ENCODE assay signal across 9 cellular contexts in genomic region chr7:75527224-75527722, GRCh38. TPM values are rescaled to one million over a fixed set of nuclear protein-coding genes. Genes with fewer than 3 reads are reported as not detected.
DNase-seq lines count a peak whose midpoint lies in the region; ATAC-seq and TF ChIP-seq lines count a peak whose summit lies in the region.
"Not testable (repeated sequence)": the region's sequence is repeated elsewhere in the genome, so short reads cannot be mapped to it uniquely, and the experiment has no call there.
"Had no signal": no experiment of that assay in that cellular context is flagged by ENCODE, and none has a peak within 500 bp of the region (broad histone marks: within the 10 kb centered on the region; RNA-seq: fewer than 3 reads in every experiment).

No MANE protein-coding gene starts in this region.

- H3K9me3 Mint-ChIP-seq in activated T-cell treated with anti-CD3 and anti-CD28 coated beads, Interleukin-2, amount 50 U/mL, for 4 hours; natural killer cell: not testable (repeated sequence)

- TF ChIP-seq CTCF in BE2C (IDR thresholded peaks at IDR 0.05; ENCODE audit: low read depth, low read length); OCI-LY7 (conservative IDR thresholded peaks at IDR 0.05; ENCODE audit: low read length); coronary artery (IDR thresholded peaks at IDR 0.05); natural killer cell (IDR thresholded peaks at IDR 0.05): not testable (repeated sequence)

- H3K27me3 Mint-ChIP-seq in activated T-cell treated with anti-CD3 and anti-CD28 coated beads, Interleukin-2, amount 50 U/mL, for 4 hours (ENCODE audit: low read depth); natural killer cell (ENCODE audit: low read depth in 2 of 2): not testable (repeated sequence)

- peak overlapping the region; percentile 90 for H3K4me2 ChIP-seq in OCI-LY7 (ENCODE audit: low read length)

- intact Hi-C loops in OCI-LY7 (cut with micrococcal nuclease; ENCODE audit: unreplicated experiment), result loop anchor here (5.0 to 10.0 kb wide), 5 partner anchors 40 to 230 kb away; partner anchors contain the start of genes HIP1 and POM121C
- intact Hi-C loops in natural killer cell (cut with micrococcal nuclease), result not testable (repeated sequence)

- DNase-seq in BE2C (peak; percentile 15), H7 (peak; percentile 51), OCI-LY7 (ENCODE audit: low spot score) (peak; percentile 11)
- not testable (repeated sequence) for DNase-seq in activated T-cell treated with anti-CD3 and anti-CD28 coated beads, Interleukin-2, amount 50 U/mL, for 4 hours; coronary artery (ENCODE audit: low spot score); iPS DF 6.9 (ENCODE audit: low read depth, low spot score); natural killer cell
- peak; percentile 30 for DNase-seq in stimulated activated CD8-positive, alpha-beta memory T cell treated with anti-CD3 and anti-CD28 coated beads, Interleukin-4, amount 100 ng/mL, for 48 hours

- WGBS in iPS DF 6.9 (ENCODE audit: insufficient coverage, insufficient read length), result no CpG with 5 or more reads among the region's 37 CpGs

- peak overlapping the region; percentile 78 to 87 for H3K27ac Mint-ChIP-seq in natural killer cell

- peaks cover 30% of the 10 kb centered on the region for H3K36me3 ChIP-seq in BE2C
- not testable (repeated sequence) for H3K36me3 ChIP-seq in H7 (replicated peaks; ENCODE audit: control insufficient read depth, insufficient read depth, low read length); iPS DF 6.9 (ENCODE audit: control insufficient read depth, insufficient read depth, low read length)
- H3K36me3 ChIP-seq in OCI-LY7 (ENCODE audit: insufficient read depth, low read length), result peaks cover 36% of the 10 kb centered on the region

- ATAC-seq in activated T-cell treated with anti-CD3 and anti-CD28 coated beads, Interleukin-2, amount 50 U/mL, for 4 hours, result peak in 1 of 2 donors; percentile 20
- not testable (repeated sequence) for ATAC-seq in natural killer cell

- CTCF ChIA-PET in OCI-LY7 (lab: Charles Lee; ENCODE audit: unreplicated experiment), result interaction anchor here (1.3 kb wide), 1 partner anchor 91 kb away, joined by 3 read pairs; no protein-coding TSS in a partner anchor

- peaks cover 25% of the 10 kb centered on the region for H3K4me1 Mint-ChIP-seq in activated T-cell treated with anti-CD3 and anti-CD28 coated beads, Interleukin-2, amount 50 U/mL, for 4 hours (ENCODE audit: low read depth)
- H3K4me1 Mint-ChIP-seq in natural killer cell, result peaks cover 30 to 33% of the 10 kb centered on the region in 2 donors

- peak overlapping the region; percentile 50 for H3K27ac ChIP-seq in OCI-LY7 (ENCODE audit: low read depth, low read length, poor library complexity, severe bottlenecking)
- H3K27ac ChIP-seq in coronary artery, result peak overlapping the region; percentile 41 to 88
- H3K27ac ChIP-seq in iPS DF 6.9 (ENCODE audit: low read length), result not testable (repeated sequence)

- H3K4me3 ChIP-seq in BE2C (ENCODE audit: low read depth, low read length) (peak overlapping the region; percentile 75), H7 (ENCODE audit: insufficient read depth, low read depth, low read length) (peak overlapping the region; percentile 87), OCI-LY7 (ENCODE audit: low read depth, low read length, poor library complexity, severe bottlenecking) (peak overlapping the region; percentile 98), coronary artery (peak overlapping the region; percentile 84), iPS DF 6.9 (ENCODE audit: low read length) (peak overlapping the region; percentile 76)

- not testable (repeated sequence) for H3K4me1 ChIP-seq in BE2C; iPS DF 6.9 (ENCODE audit: control insufficient read depth, insufficient read depth, low read length)
- H3K4me1 ChIP-seq in OCI-LY7 (ENCODE audit: insufficient read depth, low read length, poor library complexity, severe bottlenecking), result peaks cover 18% of the 10 kb centered on the region

- H3K9me3 ChIP-seq in BE2C; OCI-LY7 (ENCODE audit: low read length); iPS DF 6.9 (ENCODE audit: control insufficient read depth, insufficient read depth, low read length): not testable (repeated sequence)

- H4K20me1 ChIP-seq in OCI-LY7 (ENCODE audit: insufficient read depth, low read length), result not testable (repeated sequence)

- H3K79me2 ChIP-seq in OCI-LY7 (ENCODE audit: insufficient read depth, low read depth, low read length), result peaks cover 24% of the 10 kb centered on the region; the same call in 1 of the 2 replicates

- H3K36me3 Mint-ChIP-seq in activated T-cell treated with anti-CD3 and anti-CD28 coated beads, Interleukin-2, amount 50 U/mL, for 4 hours (ENCODE audit: insufficient read depth), result peaks cover 23% of the 10 kb centered on the region
- H3K36me3 Mint-ChIP-seq in natural killer cell, result peaks cover 16% of the 10 kb centered on the region

- H3K27me3 ChIP-seq in BE2C; H7 (ENCODE audit: control insufficient read depth, insufficient read depth, low read length); iPS DF 6.9 (ENCODE audit: control insufficient read depth, insufficient read depth, low read length): not testable (repeated sequence)

- not testable (repeated sequence) for BruUV-seq in OCI-LY7 (replicated peaks; lab: Mats Ljungman, UMichigan)

- H3K9me2 ChIP-seq in OCI-LY7 (ENCODE audit: insufficient read depth, low read length), result not testable (repeated sequence)

- peak overlapping the region; percentile 92 for H3K4me3 Mint-ChIP-seq in activated T-cell treated with anti-CD3 and anti-CD28 coated beads, Interleukin-2, amount 50 U/mL, for 4 hours
- H3K4me3 Mint-ChIP-seq in natural killer cell, result peak overlapping the region; percentile 92

- H2AFZ ChIP-seq in OCI-LY7 (ENCODE audit: low read length), result peak overlapping the region; percentile 95; the same call in 1 of the 2 replicates

- POLR2A ChIA-PET in OCI-LY7 (lab: Charles Lee), result interaction anchor here (0.7 to 1.3 kb wide), 3 partner anchors 13 to 1262 kb away, joined by 3 to 4 read pairs (median 4); no protein-coding TSS in a partner anchor

RNA-seq across cellular contexts. Expression of gene SPDYE5, which starts 35.2 kb away (rescaled TPM):
- polyA plus RNA-seq in BE2C (2012; ENCODE audit: insufficient read depth, insufficient read length, low read depth), result 0.68 TPM
- total RNA-seq in H7 (2014; rRNA removed; shearing (Covaris generic)), result not detected in 2 replicates
- total RNA-seq in OCI-LY7 (2014; rRNA removed; shearing (Covaris generic)), result 0.28 TPM in 1 of 2 replicates, not detected in the other
- not detected in 2 replicates for total RNA-seq in OCI-LY7 (2022)
- total RNA-seq in activated T-cell treated with anti-CD3 and anti-CD28 coated beads, Interleukin-2, amount 50 U/mL, for 4 hours, result not detected
- under 1 TPM in 1 of 3 donors, not detected in 2; 0.09 TPM for total RNA-seq in natural killer cell
- total RNA-seq: glomerular endothelial cell had no signal

RNA-seq across cellular contexts. Expression of gene POM121C, which starts 41.2 kb away (rescaled TPM):
- polyA plus RNA-seq in BE2C (2012; ENCODE audit: insufficient read depth, insufficient read length, low read depth), result 55.1 TPM
- total RNA-seq in H7 (2014; rRNA removed; shearing (Covaris generic)), result 8.4 and 13.2 TPM in 2 replicates
- 17.0 and 19.9 TPM in 2 replicates for total RNA-seq in OCI-LY7 (2014; rRNA removed; shearing (Covaris generic))
- total RNA-seq in OCI-LY7 (2022) (97.4 and 101 TPM in 2 replicates), natural killer cell (100 to 1,000 TPM; 108 to 136 (median 112) TPM)
- total RNA-seq in activated T-cell treated with anti-CD3 and anti-CD28 coated beads, Interleukin-2, amount 50 U/mL, for 4 hours, result 10 to 100 TPM; 74.7 to 78.2 (median 75.3) TPM
